ENCODE assay signal across 40 cellular contexts in the genomic region with DNA sequence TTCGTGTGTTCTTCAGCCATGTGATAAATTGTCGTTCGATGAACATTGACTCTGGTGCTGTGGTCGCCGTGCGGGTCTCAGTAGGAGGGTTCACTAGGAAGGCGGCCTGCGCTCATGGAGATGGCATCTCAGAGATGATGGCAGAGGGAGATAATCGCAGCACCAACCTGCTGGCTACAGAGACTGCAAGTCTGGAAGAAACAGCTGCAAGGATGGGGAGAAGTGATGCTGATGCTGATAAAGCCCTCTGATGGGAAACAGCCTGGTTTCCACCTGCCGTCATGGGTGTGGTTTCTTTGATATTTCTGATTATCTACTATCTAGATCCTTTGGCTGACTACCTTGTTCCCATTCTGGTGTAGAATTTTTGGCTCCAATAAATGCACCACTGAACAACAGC.
"Had no signal": no experiment of that assay in that cellular context is flagged by ENCODE, and none has a peak within 500 bp of the region (broad histone marks: within the 10 kb centered on the region; RNA-seq: fewer than 3 reads in every experiment).

No MANE protein-coding gene starts in this region.

- ATAC-seq: activated naive CD4-positive, alpha-beta T cell treated with anti-CD3 and anti-CD28 coated beads, Interleukin-2, amount 50 U/mL, for 72 hours; activated naive CD8-positive, alpha-beta T cell treated with anti-CD3 and anti-CD28 coated beads, Interleukin-2, amount 50 U/mL, for 24 hours; activated T-cell treated with anti-CD3 and anti-CD28 coated beads, Interleukin-2, amount 50 U/mL, for 4 hours; activated T-cell treated with anti-CD3 and anti-CD28 coated beads, Interleukin-2, amount 50 U/mL, for 72 hours; activated T-helper 17 cell treated with anti-CD3 and anti-CD28 coated beads, Interleukin-2, amount 50 U/mL, for 72 hours; body of pancreas had no signal

- FAIRE-seq: astrocyte, bronchial epithelial cell had no signal

- H3K27ac ChIP-seq: adrenal gland, ascending aorta, body of pancreas, brain microvascular endothelial cell, breast epithelium, cardiac muscle cell had no signal

- H3K27me3 Mint-ChIP-seq: activated naive CD4-positive, alpha-beta T cell treated with anti-CD3 and anti-CD28 coated beads, Interleukin-2, amount 10 ng/mL, durations not matched to agents 7 days and 5 days; activated naive CD4-positive, alpha-beta T cell treated with anti-CD3 and anti-CD28 coated beads, Interleukin-2, amount 50 U/mL, for 24 hours; activated naive CD8-positive, alpha-beta T cell; activated naive CD8-positive, alpha-beta T cell treated with anti-CD3 and anti-CD28 coated beads for 36 hours; activated naive CD8-positive, alpha-beta T cell treated with anti-CD3 and anti-CD28 coated beads, Interleukin-2, amount 10 ng/mL, durations not matched to agents 7 days and 5 days; activated naive CD8-positive, alpha-beta T cell treated with anti-CD3 and anti-CD28 coated beads, Interleukin-2, amount 50 U/mL, for 24 hours; activated T-cell treated with anti-CD3 and anti-CD28 coated beads, Interleukin-2, amount 50 U/mL, for 24 hours; activated T-helper 17 cell treated with anti-CD3 and anti-CD28 coated beads, Interleukin-2, amount 50 U/mL, for 72 hours; central memory CD8-positive, alpha-beta T cell had no signal

- H3K4me1 ChIP-seq: adrenal gland, ascending aorta, body of pancreas, breast epithelium had no signal

- H3K9me3 ChIP-seq: adrenal gland, ascending aorta, body of pancreas, breast epithelium had no signal

- H3K27me3 ChIP-seq: adrenal gland, ascending aorta, body of pancreas, brain microvascular endothelial cell, breast epithelium, cardiac muscle cell had no signal

- H3K4me1 Mint-ChIP-seq: activated naive CD4-positive, alpha-beta T cell treated with anti-CD3 and anti-CD28 coated beads, Interleukin-2, amount 10 ng/mL, durations not matched to agents 7 days and 5 days; activated naive CD4-positive, alpha-beta T cell treated with anti-CD3 and anti-CD28 coated beads, Interleukin-2, amount 50 U/mL, for 24 hours; activated naive CD8-positive, alpha-beta T cell treated with anti-CD3 and anti-CD28 coated beads for 36 hours; activated naive CD8-positive, alpha-beta T cell treated with anti-CD3 and anti-CD28 coated beads, Interleukin-2, amount 10 ng/mL, durations not matched to agents 7 days and 5 days; activated naive CD8-positive, alpha-beta T cell treated with anti-CD3 and anti-CD28 coated beads, Interleukin-2, amount 50 U/mL, for 24 hours; activated T-helper 17 cell treated with anti-CD3 and anti-CD28 coated beads, Interleukin-2, amount 50 U/mL, for 72 hours; brain; central memory CD8-positive, alpha-beta T cell had no signal

- H3K4me3 ChIP-seq: adrenal gland, ascending aorta, body of pancreas, breast epithelium, cardiac muscle cell had no signal

- H3K36me3 Mint-ChIP-seq: activated naive CD4-positive, alpha-beta T cell treated with anti-CD3 and anti-CD28 coated beads, Interleukin-2, amount 10 ng/mL, durations not matched to agents 7 days and 5 days; activated naive CD4-positive, alpha-beta T cell treated with anti-CD3 and anti-CD28 coated beads, Interleukin-2, amount 50 U/mL, for 24 hours; activated naive CD4-positive, alpha-beta T cell treated with anti-CD3 and anti-CD28 coated beads, Interleukin-2, amount 50 U/mL, for 72 hours; activated naive CD8-positive, alpha-beta T cell; activated naive CD8-positive, alpha-beta T cell treated with anti-CD3 and anti-CD28 coated beads for 36 hours; activated naive CD8-positive, alpha-beta T cell treated with anti-CD3 and anti-CD28 coated beads, Interleukin-2, amount 10 ng/mL, durations not matched to agents 7 days and 5 days; brain had no signal

- H3K27ac Mint-ChIP-seq: activated naive CD4-positive, alpha-beta T cell treated with anti-CD3 and anti-CD28 coated beads for 36 hours; activated naive CD4-positive, alpha-beta T cell treated with anti-CD3 and anti-CD28 coated beads, Interleukin-2, amount 10 ng/mL, durations not matched to agents 7 days and 5 days; activated naive CD4-positive, alpha-beta T cell treated with anti-CD3 and anti-CD28 coated beads, Interleukin-2, amount 50 U/mL, for 24 hours; activated naive CD4-positive, alpha-beta T cell treated with anti-CD3 and anti-CD28 coated beads, Interleukin-2, amount 50 U/mL, for 72 hours; activated naive CD8-positive, alpha-beta T cell; activated naive CD8-positive, alpha-beta T cell treated with anti-CD3 and anti-CD28 coated beads for 36 hours; activated naive CD8-positive, alpha-beta T cell treated with anti-CD3 and anti-CD28 coated beads, Interleukin-2, amount 10 ng/mL, durations not matched to agents 7 days and 5 days; activated naive CD8-positive, alpha-beta T cell treated with anti-CD3 and anti-CD28 coated beads, Interleukin-2, amount 50 U/mL, for 24 hours; activated T-cell treated with anti-CD3 and anti-CD28 coated beads, Interleukin-2, amount 50 U/mL, for 24 hours; activated T-cell treated with anti-CD3 and anti-CD28 coated beads, Interleukin-2, amount 50 U/mL, for 72 hours; activated T-helper 1 cell treated with anti-CD3 and anti-CD28 coated beads, Interleukin-12 subunit alpha, Interleukin-12 subunit beta, Interleukin-2, Interleukin-4 antibody, amounts not matched to agents 30 ng/mL and 10 ng/mL and 1 ng/mL, durations not matched to agents 14 hours and 24 hours and 36 hours; activated T-helper 17 cell treated with anti-CD3 and anti-CD28 coated beads, Interleukin-2, amount 50 U/mL, for 72 hours; activated T-helper 2 cell treated with anti-CD3 and anti-CD28 coated beads, Interferon-gamma antibody, Interleukin-2, Interleukin-4, amounts not matched to agents 10 μg/mL and 5 μg/mL and 100 μg/mL, durations not matched to agents 14 hours and 24 hours and 36 hours; brain had no signal

- H3K36me3 ChIP-seq: adrenal gland, ascending aorta, brain microvascular endothelial cell, breast epithelium, cardiac muscle cell had no signal

- H3K4me3 Mint-ChIP-seq: activated naive CD4-positive, alpha-beta T cell treated with anti-CD3 and anti-CD28 coated beads for 36 hours; activated naive CD4-positive, alpha-beta T cell treated with anti-CD3 and anti-CD28 coated beads, Interleukin-2, amount 10 ng/mL, durations not matched to agents 7 days and 5 days; activated naive CD4-positive, alpha-beta T cell treated with anti-CD3 and anti-CD28 coated beads, Interleukin-2, amount 50 U/mL, for 24 hours; activated naive CD8-positive, alpha-beta T cell; activated naive CD8-positive, alpha-beta T cell treated with anti-CD3 and anti-CD28 coated beads for 36 hours; activated naive CD8-positive, alpha-beta T cell treated with anti-CD3 and anti-CD28 coated beads, Interleukin-2, amount 10 ng/mL, durations not matched to agents 7 days and 5 days; activated naive CD8-positive, alpha-beta T cell treated with anti-CD3 and anti-CD28 coated beads, Interleukin-2, amount 50 U/mL, for 24 hours; activated T-cell treated with anti-CD3 and anti-CD28 coated beads, Interleukin-2, amount 50 U/mL, for 24 hours; activated T-cell treated with anti-CD3 and anti-CD28 coated beads, Interleukin-2, amount 50 U/mL, for 4 hours; activated T-cell treated with anti-CD3 and anti-CD28 coated beads, Interleukin-2, amount 50 U/mL, for 72 hours; activated T-helper 1 cell treated with anti-CD3 and anti-CD28 coated beads, Interleukin-12 subunit alpha, Interleukin-12 subunit beta, Interleukin-2, Interleukin-4 antibody, amounts not matched to agents 30 ng/mL and 10 ng/mL and 1 ng/mL, durations not matched to agents 14 hours and 24 hours and 36 hours; activated T-helper 17 cell treated with anti-CD3 and anti-CD28 coated beads, Interleukin-2, amount 50 U/mL, for 72 hours; brain; central memory CD8-positive, alpha-beta T cell had no signal

- DNase-seq: activated effector memory CD4-positive, alpha-beta T cell treated with anti-CD3 and anti-CD28 coated beads, Interleukin-2, amount 50 U/mL, for 16 hours; activated effector memory CD4-positive, alpha-beta T cell treated with Interleukin-2 at 50 U/mL for 16 hours; activated gamma-delta T cell; activated gamma-delta T cell treated with Interleukin-2 at 50 U/mL for 16 hours; activated naive CD4-positive, alpha-beta T cell; activated naive CD4-positive, alpha-beta T cell treated with anti-CD3 and anti-CD28 coated beads for 36 hours; activated naive CD4-positive, alpha-beta T cell treated with anti-CD3 and anti-CD28 coated beads, Interleukin-2, amount 10 ng/mL, durations not matched to agents 7 days and 5 days; activated naive CD4-positive, alpha-beta T cell treated with anti-CD3 and anti-CD28 coated beads, Interleukin-2, amount 50 U/mL, for 16 hours; activated naive CD4-positive, alpha-beta T cell treated with Interleukin-2 at 50 U/mL for 16 hours; activated naive CD8-positive, alpha-beta T cell treated with anti-CD3 and anti-CD28 coated beads for 36 hours; activated naive CD8-positive, alpha-beta T cell treated with anti-CD3 and anti-CD28 coated beads, Interleukin-2, amount 10 ng/mL, durations not matched to agents 7 days and 5 days; activated naive CD8-positive, alpha-beta T cell treated with anti-CD3 and anti-CD28 coated beads, Interleukin-2, amount 50 U/mL, for 24 hours; activated T-cell treated with anti-CD3 and anti-CD28 coated beads, Interleukin-2, amount 50 U/mL, for 1 hour; activated T-cell treated with anti-CD3 and anti-CD28 coated beads, Interleukin-2, amount 50 U/mL, for 24 hours; activated T-cell treated with anti-CD3 and anti-CD28 coated beads, Interleukin-2, amount 50 U/mL, for 4 hours; activated T-cell treated with anti-CD3 and anti-CD28 coated beads, Interleukin-2, amount 50 U/mL, for 48 hours; activated T-cell treated with anti-CD3 and anti-CD28 coated beads, Interleukin-2, amount 50 U/mL, for 72 hours; adrenal gland; amniotic stem cell; amygdala; anterior cingulate cortex; aorta; body of pancreas; brain microvascular endothelial cell; caudate nucleus; central memory CD4-positive, alpha-beta T cell; cerebellar nuclear complex had no signal
